In genomic region chr3:63768888-63769287, GRCh38 we compare ENCODE assay signal across 22 cellular contexts. TPM values are rescaled to one million over a fixed set of nuclear protein-coding genes. Genes with fewer than 3 reads are reported as not detected.
DNase-seq lines count a peak whose midpoint lies in the region; ATAC-seq, FAIRE-seq and TF ChIP-seq lines count a peak whose summit lies in the region.
"Had no signal": no experiment of that assay in that cellular context is flagged by ENCODE, and none has a peak within 500 bp of the region (broad histone marks: within the 10 kb centered on the region; RNA-seq: fewer than 3 reads in every experiment).

No MANE protein-coding gene starts in this region.

- intact Hi-C loops in left colon (cut with DNase I, micrococcal nuclease), result no loop called here
- intact Hi-C loops in transverse colon (cut with DNase I; ENCODE audit: low total_unique reads), result no loop called here

- TF ChIP-seq POLR2A in transverse colon (IDR thresholded peaks at IDR 0.05), result no peak

- H3K27me3 ChIP-seq in bronchial epithelial cell (ENCODE audit: control insufficient read depth, insufficient read depth, low read length) (no peaks in the 10 kb centered on the region), transverse colon (no peaks in the 10 kb centered on the region)
- H3K27me3 ChIP-seq: BE2C, BLaER1 had no signal

- WGBS in transverse colon (ENCODE audit: low coverage in 1 of 2), 2 donors, result 35% methylated on average over 2 of the region's 2 CpGs; no CpG with 5 or more reads in 1 of the 2 donors

- H3K4me3 ChIP-seq in bronchial epithelial cell (ENCODE audit: low read depth, low read length), result no peak overlapping the region
- H3K4me3 ChIP-seq in transverse colon, result no peak overlapping the region
- H3K4me3 ChIP-seq: BLaER1 had no signal

- ATAC-seq in left colon, result peak; percentile 58
- no peak for ATAC-seq in GM18907 (IDR thresholded peaks at IDR 0.05; ENCODE audit: unreplicated experiment)

- no peak for TF ChIP-seq EP300 in transverse colon (IDR thresholded peaks at IDR 0.05; ENCODE audit: low read depth)

- H3K27ac ChIP-seq in transverse colon, result peak overlapping the region in 3 of 4 donors; percentile 46 to 62 (median 58)
- H3K27ac ChIP-seq: 22Rv1, BLaER1 had no signal

- H3K36me3 ChIP-seq in bronchial epithelial cell (ENCODE audit: control insufficient read depth, insufficient read depth, low read length), result no peaks in the 10 kb centered on the region
- H3K36me3 ChIP-seq in transverse colon, result no peaks in the 10 kb centered on the region
- H3K36me3 ChIP-seq: BE2C, BLaER1 had no signal

- FAIRE-seq in bronchial epithelial cell (lab: Jason Lieb, UNC), result peak; percentile 23
- FAIRE-seq: A204.1, G401.6, GM12891, GM19239 had no signal

- no peak for TF ChIP-seq CTCF in bronchial epithelial cell (IDR thresholded peaks at IDR 0.05; ENCODE audit: insufficient read depth, low read length, severe bottlenecking)
- TF ChIP-seq CTCF in transverse colon (IDR thresholded peaks at IDR 0.05), result no peak

- in situ Hi-C loops in transverse colon (cut with MboI; ENCODE audit: low pct_ligation_motif_present in 1 of 4, low pct_unique_long_range_greater_than_20kb in 1 of 4, low sequenced_read_pairs in 3 of 4), result no loop called here

- DNase-seq in bronchial epithelial cell (ENCODE audit: low read depth), result no peak
- no peak for DNase-seq in left colon
- DNase-seq in transverse colon, result no peak
- no peak for DNase-seq in A172 (ENCODE audit: low spot score)
- DNase-seq: ACHN; BE2C; C1 segment of cervical spinal cord; CD4-positive, alpha-beta memory T cell; CD4-positive, CD25-positive, alpha-beta regulatory T cell; CD8-positive, alpha-beta memory T cell; COR-L47; DMS 273 treated with DMSO at 0.1 percent for 48 hours; DMS79 treated with DMSO at 0.1 percent for 48 hours; GF-D8 had no signal

- peaks cover 0 to 15% (median 5%) of the 10 kb centered on the region in 4 donors for H3K4me1 ChIP-seq in transverse colon
- H3K4me1 ChIP-seq: BE2C, BLaER1 had no signal

- H3K9me3 ChIP-seq in transverse colon, result no peaks in the 10 kb centered on the region
- H3K9me3 ChIP-seq: BE2C, BLaER1 had no signal

RNA-seq across cellular contexts. Expression of gene C3orf49, which starts 50.2 kb away (rescaled TPM):
- total RNA-seq in bronchial epithelial cell (not detected in 2 replicates), left colon (not detected), transverse colon (not detected)
- not detected in 2 replicates for total RNA-seq in A172 (2014; rRNA removed; shearing (Covaris generic))
- total RNA-seq: A673; CD4-positive, alpha-beta memory T cell; CD4-positive, CD25-positive, alpha-beta regulatory T cell; CD8-positive, alpha-beta memory T cell had no signal
